In genomic region chr18:63366270-63366990, GRCh38 we compare ENCODE assay signal across 8 cellular contexts. TPM values are rescaled to one million over a fixed set of nuclear protein-coding genes. Genes with fewer than 3 reads are reported as not detected.
A peak's percentile ranks its signal among the peaks of the same experiment; 100 is the strongest.
DNase-seq lines count a peak whose midpoint lies in the region; ATAC-seq and TF ChIP-seq lines count a peak whose summit lies in the region.

No MANE protein-coding gene starts in this region.

- H3K9ac ChIP-seq in rectal smooth muscle tissue (ENCODE audit: low read length): peak overlapping the region; percentile 66

- peak overlapping the region; percentile 79 for H3K4me3 ChIP-seq in rectal smooth muscle tissue (ENCODE audit: low read length)
- peak overlapping the region; percentile 61 to 89 for H3K4me3 ChIP-seq in vagina

- DNase-seq in COLO829 (ENCODE audit: low spot score) (peak; percentile 65), HPDE6-E6E7 (ENCODE audit: extremely low spot score) (peak; percentile 88), SW 1271 (lab: John Stamatoyannopoulos, UW) (peak; percentile 23 to 54), left ventricle myocardium superior (peak; percentile 50), vagina (ENCODE audit: extremely low spot score in 2 of 2) (no peak)

- H3K27me3 ChIP-seq in rectal smooth muscle tissue (ENCODE audit: control insufficient read depth, insufficient read depth, low read length): no peaks in the 10 kb centered on the region
- no peaks in the 10 kb centered on the region for H3K27me3 ChIP-seq in vagina

- no peaks in the 10 kb centered on the region for H3K4me1 ChIP-seq in rectal smooth muscle tissue (ENCODE audit: control insufficient read depth, insufficient read depth, low read length)
- H3K4me1 ChIP-seq in vagina: peaks cover 32% of the 10 kb centered on the region

- TF ChIP-seq POLR2A in vagina (IDR thresholded peaks at IDR 0.05): no peak

- WGBS in adipose tissue, 3 donors: 0 to 1% (median 0%) methylated on average over 58 to 60 of the region's 60 CpGs

- intact Hi-C loops in left ventricle myocardium superior (cut with micrococcal nuclease): no loop called here
- intact Hi-C loops in vagina (cut with DNase I): loop anchor here (2.0 kb wide), 1 partner anchor 56 kb away; the partner anchor contains the start of gene VPS4B

- H3K36me3 ChIP-seq in rectal smooth muscle tissue (ENCODE audit: control insufficient read depth, insufficient read depth, low read length): peaks cover 5% of the 10 kb centered on the region
- H3K36me3 ChIP-seq in vagina: peaks cover 0 to 14% of the 10 kb centered on the region in 2 donors

- H3K27ac ChIP-seq in adipose tissue (ENCODE audit: low read depth, low read length): peak overlapping the region; percentile 48
- H3K27ac ChIP-seq in rectal smooth muscle tissue (ENCODE audit: low read depth, low read length): peak overlapping the region; percentile 95
- H3K27ac ChIP-seq in vagina: peak overlapping the region; percentile 97

- H3K9me3 ChIP-seq in vagina: no peaks in the 10 kb centered on the region

- ATAC-seq in GM19467 (IDR thresholded peaks at IDR 0.05; ENCODE audit: unreplicated experiment) (peak; percentile 23), left ventricle myocardium superior (peak; percentile 11)

- no peak for TF ChIP-seq CTCF in vagina (IDR thresholded peaks at IDR 0.05)

RNA-seq across cellular contexts. Expression of gene KDSR, which starts 0.6 kb away (rescaled TPM):
- 10 to 100 TPM; 10.2 to 31.5 (median 19.1) TPM for polyA plus RNA-seq in adipose tissue
- total RNA-seq in left ventricle myocardium superior (32.9 TPM), vagina (42.0 TPM)

RNA-seq across cellular contexts. Expression of gene BCL2, which starts 46.9 kb away (rescaled TPM):
- polyA plus RNA-seq in adipose tissue: 10 to 100 TPM in 2 of 3 donors, 1 to 10 TPM in 1; 1.2 to 16.2 (median 10.1) TPM
- total RNA-seq in left ventricle myocardium superior (7.7 TPM), vagina (18.7 TPM)

RNA-seq across cellular contexts. Expression of gene VPS4B, which starts 55.8 kb away (rescaled TPM):
- 10 to 100 TPM; 10.8 to 23.6 (median 17.5) TPM for polyA plus RNA-seq in adipose tissue
- 20.6 TPM for total RNA-seq in left ventricle myocardium superior
- total RNA-seq in vagina: 30.7 TPM

Comparison
In these comparisons a context has a peak if more than half of its experiments do, and no peak if none do; other contexts are left out.
1. DNase-seq: peak in COLO829 (single experiment), HPDE6-E6E7 (single experiment), SW 1271 (2 of 2) and left ventricle myocardium superior (single experiment); none in vagina (0 of 2).
2. Peak in every context shown above with its lines, with median percentiles within 50 percentile points of each other: H3K27ac ChIP-seq.